Comparison of ENCODE assay signal across 1 cellular context in genomic region chr22:22817468-22818201, GRCh38.
TF ChIP-seq lines count a peak whose summit lies in the region.

No MANE protein-coding gene starts in this region.

TF ChIP-seq in GM23338, 12 proteins besides CTCF, POLR2A, EP300 and RAD21 (continued from another document):
- TF ChIP-seq, protein P1, sequence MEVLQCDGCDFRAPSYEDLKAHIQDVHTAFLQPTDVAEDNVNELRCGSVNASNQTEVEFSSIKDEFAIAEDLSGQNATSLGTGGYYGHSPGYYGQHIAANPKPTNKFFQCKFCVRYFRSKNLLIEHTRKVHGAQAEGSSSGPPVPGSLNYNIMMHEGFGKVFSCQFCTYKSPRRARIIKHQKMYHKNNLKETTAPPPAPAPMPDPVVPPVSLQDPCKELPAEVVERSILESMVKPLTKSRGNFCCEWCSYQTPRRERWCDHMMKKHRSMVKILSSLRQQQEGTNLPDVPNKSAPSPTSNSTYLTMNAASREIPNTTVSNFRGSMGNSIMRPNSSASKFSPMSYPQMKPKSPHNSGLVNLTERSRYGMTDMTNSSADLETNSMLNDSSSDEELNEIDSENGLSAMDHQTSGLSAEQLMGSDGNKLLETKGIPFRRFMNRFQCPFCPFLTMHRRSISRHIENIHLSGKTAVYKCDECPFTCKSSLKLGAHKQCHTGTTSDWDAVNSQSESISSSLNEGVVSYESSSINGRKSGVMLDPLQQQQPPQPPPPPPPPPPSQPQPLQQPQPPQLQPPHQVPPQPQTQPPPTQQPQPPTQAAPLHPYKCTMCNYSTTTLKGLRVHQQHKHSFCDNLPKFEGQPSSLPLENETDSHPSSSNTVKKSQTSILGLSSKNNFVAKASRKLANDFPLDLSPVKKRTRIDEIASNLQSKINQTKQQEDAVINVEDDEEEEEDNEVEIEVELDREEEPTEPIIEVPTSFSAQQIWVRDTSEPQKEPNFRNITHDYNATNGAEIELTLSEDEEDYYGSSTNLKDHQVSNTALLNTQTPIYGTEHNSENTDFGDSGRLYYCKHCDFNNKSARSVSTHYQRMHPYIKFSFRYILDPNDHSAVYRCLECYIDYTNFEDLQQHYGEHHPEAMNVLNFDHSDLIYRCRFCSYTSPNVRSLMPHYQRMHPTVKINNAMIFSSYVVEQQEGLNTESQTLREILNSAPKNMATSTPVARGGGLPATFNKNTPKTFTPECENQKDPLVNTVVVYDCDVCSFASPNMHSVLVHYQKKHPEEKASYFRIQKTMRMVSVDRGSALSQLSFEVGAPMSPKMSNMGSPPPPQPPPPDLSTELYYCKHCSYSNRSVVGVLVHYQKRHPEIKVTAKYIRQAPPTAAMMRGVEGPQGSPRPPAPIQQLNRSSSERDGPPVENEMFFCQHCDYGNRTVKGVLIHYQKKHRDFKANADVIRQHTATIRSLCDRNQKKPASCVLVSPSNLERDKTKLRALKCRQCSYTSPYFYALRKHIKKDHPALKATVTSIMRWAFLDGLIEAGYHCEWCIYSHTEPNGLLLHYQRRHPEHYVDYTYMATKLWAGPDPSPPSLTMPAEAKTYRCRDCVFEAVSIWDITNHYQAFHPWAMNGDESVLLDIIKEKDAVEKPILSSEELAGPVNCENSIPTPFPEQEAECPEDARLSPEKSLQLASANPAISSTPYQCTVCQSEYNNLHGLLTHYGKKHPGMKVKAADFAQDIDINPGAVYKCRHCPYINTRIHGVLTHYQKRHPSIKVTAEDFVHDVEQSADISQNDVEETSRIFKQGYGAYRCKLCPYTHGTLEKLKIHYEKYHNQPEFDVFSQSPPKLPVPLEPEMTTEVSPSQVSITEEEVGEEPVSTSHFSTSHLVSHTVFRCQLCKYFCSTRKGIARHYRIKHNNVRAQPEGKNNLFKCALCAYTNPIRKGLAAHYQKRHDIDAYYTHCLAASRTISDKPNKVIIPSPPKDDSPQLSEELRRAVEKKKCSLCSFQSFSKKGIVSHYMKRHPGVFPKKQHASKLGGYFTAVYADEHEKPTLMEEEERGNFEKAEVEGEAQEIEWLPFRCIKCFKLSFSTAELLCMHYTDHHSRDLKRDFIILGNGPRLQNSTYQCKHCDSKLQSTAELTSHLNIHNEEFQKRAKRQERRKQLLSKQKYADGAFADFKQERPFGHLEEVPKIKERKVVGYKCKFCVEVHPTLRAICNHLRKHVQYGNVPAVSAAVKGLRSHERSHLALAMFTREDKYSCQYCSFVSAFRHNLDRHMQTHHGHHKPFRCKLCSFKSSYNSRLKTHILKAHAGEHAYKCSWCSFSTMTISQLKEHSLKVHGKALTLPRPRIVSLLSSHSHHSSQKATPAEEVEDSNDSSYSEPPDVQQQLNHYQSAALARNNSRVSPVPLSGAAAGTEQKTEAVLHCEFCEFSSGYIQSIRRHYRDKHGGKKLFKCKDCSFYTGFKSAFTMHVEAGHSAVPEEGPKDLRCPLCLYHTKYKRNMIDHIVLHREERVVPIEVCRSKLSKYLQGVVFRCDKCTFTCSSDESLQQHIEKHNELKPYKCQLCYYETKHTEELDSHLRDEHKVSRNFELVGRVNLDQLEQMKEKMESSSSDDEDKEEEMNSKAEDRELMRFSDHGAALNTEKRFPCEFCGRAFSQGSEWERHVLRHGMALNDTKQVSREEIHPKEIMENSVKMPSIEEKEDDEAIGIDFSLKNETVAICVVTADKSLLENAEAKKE (CRISPR knock-in tag; IDR thresholded peaks at IDR 0.05), result no peak
- no peak for TF ChIP-seq ZNF331 (CRISPR knock-in tag; IDR thresholded peaks at IDR 0.05; ENCODE audit: low read depth)
- no peak for TF ChIP-seq POLR2AphosphoS5 (IDR thresholded peaks at IDR 0.05; ENCODE audit: low read depth)
- TF ChIP-seq JUNB (IDR thresholded peaks at IDR 0.05; ENCODE audit: unreplicated experiment), result no peak
